23 cellular contexts compared by ENCODE assay signal in the genomic region with DNA sequence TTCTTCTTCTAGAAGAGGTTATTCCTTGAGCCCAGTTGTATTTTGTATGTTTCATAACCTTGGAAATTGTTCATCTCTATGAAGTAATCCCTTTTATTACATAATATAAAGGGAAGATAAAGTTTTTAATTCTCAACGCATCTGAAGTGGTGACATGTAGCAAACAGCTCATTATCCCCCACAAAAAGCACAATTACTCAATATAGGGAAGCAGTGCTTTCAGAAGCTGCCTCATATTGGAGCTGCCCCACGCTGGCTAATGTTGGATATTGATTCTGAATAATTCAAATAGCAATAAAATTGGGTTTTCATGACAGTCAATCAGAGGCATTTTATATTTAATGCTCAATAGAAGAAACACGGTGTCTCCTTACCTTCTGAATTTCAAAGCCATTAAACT.
"Had no signal": no experiment of that assay in that cellular context is flagged by ENCODE, and none has a peak within 500 bp of the region (broad histone marks: within the 10 kb centered on the region; RNA-seq: fewer than 3 reads in every experiment).

No MANE protein-coding gene starts in this region.

- H3K27me3 ChIP-seq: neutrophil, pancreas, right lobe of liver, sigmoid colon, stomach, thyroid gland, tibial nerve, upper lobe of left lung, vagina had no signal

- H3K36me3 ChIP-seq: neutrophil, pancreas, prostate gland, right lobe of liver, sigmoid colon, stomach, thoracic aorta, thyroid gland, tibial nerve, upper lobe of left lung, vagina had no signal

- H3K9me3 ChIP-seq: neutrophil, pancreas, prostate gland, right lobe of liver, sigmoid colon, thoracic aorta, thyroid gland, upper lobe of left lung, vagina had no signal

- H3K4me3 ChIP-seq: pancreas, prostate gland, right lobe of liver, sigmoid colon, stomach, thoracic aorta, thyroid gland, tibial nerve, upper lobe of left lung, vagina had no signal

- H3K27ac ChIP-seq: neutrophil, pancreas, prostate gland, right lobe of liver, sigmoid colon, stomach, thoracic aorta, thyroid gland, tibial nerve, upper lobe of left lung, vagina had no signal

- H3K4me1 ChIP-seq: pancreas, prostate gland, right lobe of liver, sigmoid colon, stomach, tibial nerve, upper lobe of left lung, vagina had no signal

- DNase-seq: naive thymus-derived CD8-positive, alpha-beta T cell; nephron progenitor cell; nucleus accumbens; pancreas; right cardiac atrium; right lobe of liver; sigmoid colon; small intestine; stimulated activated CD4-positive, alpha-beta T cell treated with anti-CD3 and anti-CD28 coated beads, Interleukin-15, amount 100 ng/mL, for 24 hours; stimulated activated CD4-positive, alpha-beta T cell treated with anti-CD3 and anti-CD28 coated beads, Interleukin-2, amount 100 ng/mL, for 24 hours; stimulated activated CD4-positive, alpha-beta T cell treated with anti-CD3 and anti-CD28 coated beads, Interleukin-2, amount 100 ng/mL, for 48 hours; stimulated activated CD4-positive, alpha-beta T cell treated with anti-CD3 and anti-CD28 coated beads, Interleukin-4, amount 100 ng/mL, for 24 hours; stimulated activated naive B cell treated with anti-CD40 and anti-IgM and Interleukin-4, amounts not matched to agents 10 μg/mL and 1 μg/mL and 100 μg/mL, for 72 hours; stimulated activated naive CD4-positive, alpha-beta T cell treated with Interleukin-2 at 50 U/mL for 16 hours; stomach; thyroid gland; trophoblast cell; upper lobe of left lung had no signal
